Comparison of ENCODE assay signal across 11 cellular contexts in the genomic region with DNA sequence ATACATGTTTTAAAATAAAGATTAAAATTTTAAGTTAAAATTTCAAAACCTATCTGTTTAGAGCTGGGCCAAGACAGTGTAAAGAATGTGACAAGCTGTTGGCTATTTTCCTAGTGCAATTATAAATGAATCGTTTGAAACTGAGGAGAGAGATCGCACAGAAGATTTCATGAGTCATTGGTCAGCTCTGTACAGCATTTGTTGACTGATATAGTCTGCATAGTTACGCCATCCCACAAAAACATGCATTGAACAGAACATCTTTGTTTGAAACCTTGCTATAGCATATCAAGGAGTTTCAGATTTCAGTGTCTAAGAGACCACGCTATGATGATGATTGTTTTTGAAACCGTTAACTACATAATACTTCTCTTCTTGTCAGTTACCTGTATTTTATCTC. TPM values are rescaled to one million over a fixed set of nuclear protein-coding genes. Genes with fewer than 3 reads are reported as not detected.
A peak's percentile ranks its signal among the peaks of the same experiment; 100 is the strongest.
DNase-seq lines count a peak whose midpoint lies in the region; ATAC-seq and TF ChIP-seq lines count a peak whose summit lies in the region.
"Had no signal": no experiment of that assay in that cellular context is flagged by ENCODE, and none has a peak within 500 bp of the region (broad histone marks: within the 10 kb centered on the region; RNA-seq: fewer than 3 reads in every experiment).

No MANE protein-coding gene starts in this region.

- H3K4me1 ChIP-seq in hepatocyte (ENCODE audit: insufficient read depth) = peaks cover 16% of the 10 kb centered on the region

- ATAC-seq in SK-N-SH treated with all-trans-retinoic acid at 6 μM for 48 hours (peak; percentile 87), HG02852 (IDR thresholded peaks at IDR 0.05; ENCODE audit: unreplicated experiment) (no peak), HG03108 (IDR thresholded peaks at IDR 0.05; ENCODE audit: unreplicated experiment) (no peak)
- ATAC-seq in naive thymus-derived CD8-positive, alpha-beta T cell = no peak
- ATAC-seq: Panc1 had no signal

- peaks cover 16 to 31% (median 18%) of the 10 kb centered on the region in 4 donors for H3K4me1 Mint-ChIP-seq in naive thymus-derived CD8-positive, alpha-beta T cell

- peaks cover 28% of the 10 kb centered on the region for H3K27me3 ChIP-seq in hepatocyte

- no peaks in the 10 kb centered on the region for H3K9me2 ChIP-seq in hepatocyte (replicated peaks; ENCODE audit: insufficient read depth)

- H3K9me3 ChIP-seq in hepatocyte (ENCODE audit: low read depth) = no peaks in the 10 kb centered on the region

- no peak overlapping the region for H3K4me2 ChIP-seq in hepatocyte

- 49% methylated on average over 5 of the region's 5 CpGs for WGBS in hepatocyte (ENCODE audit: low lambda C conversion rate, missing lambda C conversion rate)

- no peak overlapping the region for H2AFZ ChIP-seq in hepatocyte

- DNase-seq in Ammon's horn (ENCODE audit: low spot score) = peak; percentile 35
- peak; percentile 59 for DNase-seq in HFF-Myc (ENCODE audit: extremely low read depth, low read depth)
- DNase-seq in hepatocyte (ENCODE audit: low spot score) = peak; percentile 40
- DNase-seq in activated naive CD4-positive, alpha-beta T cell treated with Interleukin-2 at 50 U/mL for 16 hours = no peak
- DNase-seq in naive thymus-derived CD8-positive, alpha-beta T cell = no peak
- DNase-seq: effector CD8-positive, alpha-beta T cell had no signal

- no peak overlapping the region for H3K27ac Mint-ChIP-seq in naive thymus-derived CD8-positive, alpha-beta T cell

- no peak for TF ChIP-seq CTCF in HFF-Myc (IDR thresholded peaks at IDR 0.05; ENCODE audit: low read depth, low read length, missing control alignments)
- no peak for TF ChIP-seq CTCF in hepatocyte (IDR thresholded peaks at IDR 0.05; ENCODE audit: poor library complexity)

- peaks cover 0 to 2% (median 0%) of the 10 kb centered on the region in 9 donors for H3K9me3 Mint-ChIP-seq in naive thymus-derived CD8-positive, alpha-beta T cell

- POLR2A ChIA-PET in naive thymus-derived CD8-positive, alpha-beta T cell (lab: Charles Lee) = interaction anchor here (1.9 kb wide), 1 partner anchor 17 kb away, joined by 5 read pairs; no protein-coding TSS in a partner anchor

- peaks cover 0 to 19% (median 5%) of the 10 kb centered on the region in 5 donors for H3K27me3 Mint-ChIP-seq in naive thymus-derived CD8-positive, alpha-beta T cell

- H3K27ac ChIP-seq in hepatocyte = no peak overlapping the region

- H4K20me1 ChIP-seq in hepatocyte (ENCODE audit: insufficient read depth, poor library complexity, severe bottlenecking) = no peaks in the 10 kb centered on the region

- H3K36me3 Mint-ChIP-seq in naive thymus-derived CD8-positive, alpha-beta T cell = peaks cover 0 to 3% (median 0%) of the 10 kb centered on the region in 3 donors

- no peaks in the 10 kb centered on the region for H3K79me2 ChIP-seq in hepatocyte

- no peak overlapping the region for H3K4me3 Mint-ChIP-seq in naive thymus-derived CD8-positive, alpha-beta T cell

- H3K36me3 ChIP-seq in hepatocyte (replicated peaks; ENCODE audit: insufficient read depth, low read depth) = no peaks in the 10 kb centered on the region

- H3K4me3 ChIP-seq in HFF-Myc (replicated peaks; ENCODE audit: low read depth, low read length) = no peak overlapping the region
- H3K4me3 ChIP-seq in hepatocyte = no peak overlapping the region

TF ChIP-seq in SK-N-SH treated with all-trans-retinoic acid at 6 μM for 48 hours, 23 proteins besides CTCF, POLR2A, EP300 and RAD21:
- TF ChIP-seq CSRNP3 (CRISPR knock-in tag; IDR thresholded peaks at IDR 0.05) = no peak
- TF ChIP-seq ISL1 (CRISPR knock-in tag; IDR thresholded peaks at IDR 0.05) = peak; percentile 64

RNA-seq across cellular contexts. Expression of gene C10orf67, which starts 1.3 kb away (rescaled TPM):
- 0.10 TPM in 1 of 2 replicates, not detected in the other for total RNA-seq in hepatocyte
- not detected in 2 replicates for polyA plus RNA-seq in hepatocyte
- under 1 TPM in 1 of 2 experiments, not detected in 1; 0.16 TPM for total RNA-seq in naive thymus-derived CD8-positive, alpha-beta T cell
- polyA plus RNA-seq in naive thymus-derived CD8-positive, alpha-beta T cell = not detected
- total RNA-seq: lung microvascular endothelial cell had no signal

Comparison
In these comparisons a context has a peak if more than half of its experiments do, and no peak if none do; other contexts are left out.
1. DNase-seq: peak in Ammon's horn (single experiment), HFF-Myc (single experiment) and hepatocyte (single experiment); none in activated naive CD4-positive, alpha-beta T cell treated with Interleukin-2 at 50 U/mL for 16 hours (single experiment) and naive thymus-derived CD8-positive, alpha-beta T cell (0 of 10).